35 cellular contexts compared by ENCODE assay signal in genomic region chr15:74676801-74677200, GRCh38. TPM values are rescaled to one million over a fixed set of nuclear protein-coding genes. Genes with fewer than 3 reads are reported as not detected.
A peak's percentile ranks its signal among the peaks of the same experiment; 100 is the strongest.
DNase-seq lines count a peak whose midpoint lies in the region; ATAC-seq, FAIRE-seq and TF ChIP-seq lines count a peak whose summit lies in the region.
"Had no signal": no experiment of that assay in that cellular context is flagged by ENCODE, and none has a peak within 500 bp of the region (broad histone marks: within the 10 kb centered on the region; RNA-seq: fewer than 3 reads in every experiment).

No MANE protein-coding gene starts in this region.

- no peak overlapping the region for H4K91ac ChIP-seq in trophoblast cell (ENCODE audit: low read depth, low read length)

- H3K36me3 ChIP-seq in HepG2 (replicated peaks in 1 of 2; ENCODE audit: control insufficient read depth in 1 of 2, insufficient read depth in 2 of 2, low read length in 2 of 2) (peaks cover 8 to 24% of the 10 kb centered on the region in 2 experiments), right lobe of liver (peaks cover 0 to 21% (median 4%) of the 10 kb centered on the region in 4 donors), K562 (ENCODE audit: control insufficient read depth, insufficient read depth, low read length) (peaks cover 20% of the 10 kb centered on the region), trophoblast cell (ENCODE audit: control insufficient read depth in 1 of 2, insufficient read depth in 2 of 2, low read length in 2 of 2) (peaks cover 3 to 7% of the 10 kb centered on the region in 2 experiments), sigmoid colon (peaks cover 0 to 28% (median 13%) of the 10 kb centered on the region in 4 donors)

- H2BK5ac ChIP-seq in trophoblast cell (ENCODE audit: low read depth, low read length, poor library complexity), result no peak overlapping the region

- H3K18ac ChIP-seq in trophoblast cell (ENCODE audit: low read length), result no peak overlapping the region

- TF ChIP-seq EP300 in HepG2 (IDR thresholded peaks at IDR 0.05; ENCODE audit: low read depth in 2 of 2, low read length in 2 of 2) (no peak), HepG2 (CRISPR knock-in tag; IDR thresholded peaks at IDR 0.05; ENCODE audit: borderline replicate concordance) (no peak), K562 (IDR thresholded peaks at IDR 0.05; ENCODE audit: low read length) (no peak), sigmoid colon (IDR thresholded peaks at IDR 0.05) (no peak)

- H3K27me3 ChIP-seq in HepG2 (ENCODE audit: control insufficient read depth in 1 of 2, insufficient read depth in 2 of 2, low read length in 2 of 2) (no peaks in the 10 kb centered on the region), right lobe of liver (no peaks in the 10 kb centered on the region), K562 (ENCODE audit: control insufficient read depth in 2 of 2, insufficient read depth in 2 of 2, low read length in 2 of 2) (no peaks in the 10 kb centered on the region), trophoblast cell (ENCODE audit: insufficient read depth, low read length) (no peaks in the 10 kb centered on the region), sigmoid colon (no peaks in the 10 kb centered on the region)
- H3K27me3 ChIP-seq: BE2C; BLaER1; BLaER1 treated with 17β-estradiol and CSF1 and Interleukin-3, amounts not matched to agents 10 nM and 100 nM had no signal

- no peaks in the 10 kb centered on the region for H3K79me1 ChIP-seq in trophoblast cell (ENCODE audit: low read length)

- FAIRE-seq in HepG2 (lab: Jason Lieb, UNC) (no peak), K562 (lab: Jason Lieb, UNC) (no peak)
- FAIRE-seq: A549, D721Med had no signal

- H4K12ac ChIP-seq in trophoblast cell (ENCODE audit: low read depth, low read length), result no peak overlapping the region

- TF ChIP-seq RAD21 in HepG2 (CRISPR knock-in tag; IDR thresholded peaks at IDR 0.05), result no peak
- no peak for TF ChIP-seq RAD21 in K562 (CRISPR knock-in tag; conservative IDR thresholded peaks at IDR 0.05 in 1 of 2, IDR thresholded peaks at IDR 0.05 in 1 of 2)

- H2BK120ac ChIP-seq in trophoblast cell (ENCODE audit: insufficient read depth, low read length, poor library complexity), result no peak overlapping the region

- no peak overlapping the region for H2AK5ac ChIP-seq in trophoblast cell (ENCODE audit: low read length)

- H3K9ac ChIP-seq in HepG2 (ENCODE audit: insufficient read depth, low read depth, low read length) (no peak overlapping the region), K562 (ENCODE audit: insufficient read depth in 1 of 2, low read depth in 2 of 2, low read length in 2 of 2) (no peak overlapping the region), trophoblast cell (ENCODE audit: low read length) (no peak overlapping the region)
- H3K9ac ChIP-seq: BLaER1; BLaER1 treated with 17β-estradiol and CSF1 and Interleukin-3, amounts not matched to agents 10 nM and 100 nM had no signal

- H3K4me1 ChIP-seq in HepG2 (ENCODE audit: insufficient read depth, low read length), result no peaks in the 10 kb centered on the region
- H3K4me1 ChIP-seq in right lobe of liver, result no peaks in the 10 kb centered on the region
- H3K4me1 ChIP-seq in K562 (replicated peaks in 1 of 2; ENCODE audit: control insufficient read depth in 2 of 2, insufficient read depth in 2 of 2, low read length in 2 of 2), result no peaks in the 10 kb centered on the region
- no peaks in the 10 kb centered on the region for H3K4me1 ChIP-seq in trophoblast cell (ENCODE audit: control insufficient read depth in 1 of 2, insufficient read depth in 2 of 2, low read length in 2 of 2)
- H3K4me1 ChIP-seq in sigmoid colon, result no peaks in the 10 kb centered on the region
- H3K4me1 ChIP-seq: A549, BE2C had no signal

- H3K4me2 ChIP-seq in HepG2 (ENCODE audit: low read depth, low read length) (no peak overlapping the region), K562 (ENCODE audit: insufficient read depth, low read length) (no peak overlapping the region), trophoblast cell (ENCODE audit: low read length) (no peak overlapping the region)
- H3K4me2 ChIP-seq: A549; BLaER1; BLaER1 treated with 17β-estradiol and CSF1 and Interleukin-3, amounts not matched to agents 10 nM and 100 nM had no signal

- H4K20me1 ChIP-seq in HepG2 (ENCODE audit: insufficient read depth, low read length) (no peaks in the 10 kb centered on the region), K562 (replicated peaks; ENCODE audit: control insufficient read depth, insufficient read depth, low read length) (no peaks in the 10 kb centered on the region; the same call in 1 of the 2 replicates)

- no peak for ATAC-seq in HepG2
- ATAC-seq in right lobe of liver, result no peak
- no peak for ATAC-seq in K562
- ATAC-seq: A549; CD8-positive, alpha-beta T cell had no signal

- no peak overlapping the region for H3K4ac ChIP-seq in trophoblast cell (ENCODE audit: low read depth, low read length)

- H3K23ac ChIP-seq in trophoblast cell (ENCODE audit: low read length), result no peak overlapping the region

- H3K9me1 ChIP-seq in K562 (ENCODE audit: control insufficient read depth, insufficient read depth, low read length), result no peaks in the 10 kb centered on the region

- no peak for TF ChIP-seq POLR2A in HepG2 (IDR thresholded peaks at IDR 0.05; ENCODE audit: insufficient read depth in 1 of 2, low read depth in 2 of 2, low read length in 2 of 2)
- no peak for TF ChIP-seq POLR2A in right lobe of liver (IDR thresholded peaks at IDR 0.05)
- TF ChIP-seq POLR2A in K562 (conservative IDR thresholded peaks at IDR 0.05), result no peak
- no peak for TF ChIP-seq POLR2A in sigmoid colon (IDR thresholded peaks at IDR 0.05)

- POLR2A ChIA-PET in HepG2 (lab: Yijun Ruan, JAX) (no interaction called here), K562 (lab: Yijun Ruan, JAX) (no interaction called here)

- H3K79me2 ChIP-seq in HepG2 (ENCODE audit: insufficient read depth, low read length) (peaks cover 39% of the 10 kb centered on the region), K562 (ENCODE audit: control insufficient read depth, insufficient read depth, low read length) (peaks cover 11% of the 10 kb centered on the region), trophoblast cell (ENCODE audit: control insufficient read depth, insufficient read depth, low read length, poor library complexity) (no peaks in the 10 kb centered on the region)

- BruUV-seq in HepG2 (replicated peaks; lab: Mats Ljungman, UMichigan) (no TSS peak), K562 (replicated peaks; lab: Mats Ljungman, UMichigan) (no TSS peak)

- no peak overlapping the region for H3K14ac ChIP-seq in trophoblast cell (ENCODE audit: low read length)

- H3K27ac ChIP-seq in HepG2 (ENCODE audit: extremely low read length, insufficient read depth, low read length), result no peak overlapping the region
- H3K27ac ChIP-seq in right lobe of liver, result no peak overlapping the region
- no peak overlapping the region for H3K27ac ChIP-seq in K562 (ENCODE audit: extremely low read depth, low read depth, low read length)
- no peak overlapping the region for H3K27ac ChIP-seq in trophoblast cell (ENCODE audit: low read depth, low read length)
- H3K27ac ChIP-seq in sigmoid colon, result no peak overlapping the region
- H3K27ac ChIP-seq: 22Rv1; A549; BLaER1; BLaER1 treated with 17β-estradiol and CSF1 and Interleukin-3, amounts not matched to agents 10 nM and 100 nM; C4-2B had no signal

- no peak for DNase-seq in HepG2 (ENCODE audit: low spot score)
- no peak for DNase-seq in right lobe of liver
- no peak for DNase-seq in K562 (ENCODE audit: extremely low read depth in 1 of 4, low spot score in 3 of 4)
- peak; percentile 41 to 77 for DNase-seq in trophoblast cell
- DNase-seq in sigmoid colon, result no peak
- no peak for DNase-seq in KBM-7
- DNase-seq: 8988T; ACHN; AML-193; BE2C; C1 segment of cervical spinal cord; Caco-2; Calu3; CD4-positive, alpha-beta memory T cell; CD4-positive, alpha-beta T cell; CD4-positive, CD25-positive, alpha-beta regulatory T cell; CD8-positive, alpha-beta memory T cell; CD8-positive, alpha-beta T cell; COR-L47; DMS 273 treated with DMSO at 0.1 percent for 48 hours; DMS153; DMS53; DMS79; DMS79 treated with DMSO at 0.1 percent for 48 hours; DND-41; EL had no signal

- no peak overlapping the region for H4K8ac ChIP-seq in trophoblast cell (ENCODE audit: low read depth, low read length)

- CTCF ChIA-PET in HepG2 (lab: Yijun Ruan, JAX; ENCODE audit: low intra/inter-chr PET ratio, low total read pairs), result no interaction called here
- CTCF ChIA-PET in K562 (lab: Yijun Ruan, JAX; ENCODE audit: low intra/inter-chr PET ratio), result no interaction called here

- no peak for TF ChIP-seq CTCF in HepG2 (CRISPR knock-in tag; IDR thresholded peaks at IDR 0.05)
- TF ChIP-seq CTCF in right lobe of liver (IDR thresholded peaks at IDR 0.05), result no peak
- TF ChIP-seq CTCF in K562 (IDR thresholded peaks at IDR 0.05 in 2 of 3, conservative IDR thresholded peaks at IDR 0.05 in 1 of 3; ENCODE audit: insufficient read depth in 2 of 3, low read depth in 1 of 3, low read length in 3 of 3), result no peak
- no peak for TF ChIP-seq CTCF in sigmoid colon (IDR thresholded peaks at IDR 0.05)

- intact Hi-C loops in HepG2 (cut with micrococcal nuclease; ENCODE audit: unreplicated experiment) (no loop called here), right lobe of liver (cut with DNase I) (no loop called here), K562 (cut with micrococcal nuclease) (no loop called here), sigmoid colon (cut with DNase I) (no loop called here)

- WGBS in HepG2 (ENCODE audit: low lambda C conversion rate), result 99% methylated on average over 7 of the region's 7 CpGs
- 96% methylated on average over 7 of the region's 7 CpGs for WGBS in right lobe of liver (ENCODE audit: insufficient coverage, low coverage, low lambda C conversion rate, missing lambda C conversion rate)
- WGBS in K562 (ENCODE audit: insufficient coverage, low coverage, missing lambda C conversion rate), result 64% methylated on average over 4 of the region's 7 CpGs
- no CpG with 5 or more reads among the region's 7 CpGs for WGBS in trophoblast cell (ENCODE audit: extremely low coverage, insufficient coverage, insufficient read length)
- 92 to 93% methylated on average over 7 of the region's 7 CpGs for WGBS in sigmoid colon, 2 donors

- no peak overlapping the region for H3K4me3 ChIP-seq in HepG2 (replicated peaks in 1 of 3; ENCODE audit: insufficient read depth in 1 of 3, low read depth in 2 of 3, low read length in 3 of 3)
- no peak overlapping the region for H3K4me3 ChIP-seq in right lobe of liver
- no peak overlapping the region for H3K4me3 ChIP-seq in K562
- H3K4me3 ChIP-seq in trophoblast cell (ENCODE audit: low read depth, low read length), result no peak overlapping the region
- H3K4me3 ChIP-seq in sigmoid colon, result no peak overlapping the region
- H3K4me3 ChIP-seq: A549; BLaER1; BLaER1 treated with 17β-estradiol and CSF1 and Interleukin-3, amounts not matched to agents 10 nM and 100 nM had no signal

- H3K9me3 ChIP-seq in HepG2 (ENCODE audit: low read length) (no peaks in the 10 kb centered on the region), right lobe of liver (no peaks in the 10 kb centered on the region), K562 (replicated peaks; ENCODE audit: control insufficient read depth, insufficient read depth, low read depth, low read length) (no peaks in the 10 kb centered on the region), trophoblast cell (ENCODE audit: insufficient read depth, low read depth, low read length) (no peaks in the 10 kb centered on the region), sigmoid colon (no peaks in the 10 kb centered on the region)
- H3K9me3 ChIP-seq: A549; BE2C; BLaER1; BLaER1 treated with 17β-estradiol and CSF1 and Interleukin-3, amounts not matched to agents 10 nM and 100 nM; Caco-2 had no signal

- H2BK12ac ChIP-seq in trophoblast cell (ENCODE audit: low read length), result no peak overlapping the region

- in situ Hi-C loops in HepG2 (cut with HindIII; ENCODE audit: extremely low pct_ligation_motif_present, low pct_unique_long_range_greater_than_20kb), result no loop called here
- in situ Hi-C loops in K562 (cut with MboI), result no loop called here
- in situ Hi-C loops in KBM-7 (cut with MboI; ENCODE audit: low pct_unique_long_range_greater_than_20kb, low sequenced_read_pairs), result no loop called here

- H2AFZ ChIP-seq in HepG2 (ENCODE audit: low read length), result no peak overlapping the region
- no peak overlapping the region for H2AFZ ChIP-seq in K562 (ENCODE audit: low read depth, low read length)
- no peak overlapping the region for H2AFZ ChIP-seq in trophoblast cell (ENCODE audit: insufficient read depth, low read length, poor library complexity)

RNA-seq across cellular contexts. Expression of gene EDC3, which starts 19.0 kb away (rescaled TPM):
- total RNA-seq in HepG2 (2016; rRNA removed; fragmentation: Illumina TruSeq; extraction: Trizol) (17.4 and 24.3 TPM in 2 replicates), right lobe of liver (10 to 100 TPM; 10.9 to 16.2 (median 11.8) TPM), K562 (2014; rRNA removed) (12.9 and 14.6 TPM in 2 replicates), K562 (2014; rRNA removed; fragmentation: Illumina TruSeq; extraction: Trizol) (11.2 and 11.7 TPM in 2 replicates), K562 (2015; rRNA removed; fragmentation: Illumina TruSeq; extraction: Trizol) (12.2 and 13.3 TPM in 2 replicates), K562 (2021) (42.1 and 47.3 TPM in 2 replicates), sigmoid colon (10 to 100 TPM; 11.7 to 20.2 (median 17.7) TPM)
- total RNA-seq in HepG2 (2016; cell fraction: cytosol; rRNA removed; fragmentation: Illumina TruSeq; extraction: Trizol; ENCODE audit: low read depth), result 24.4 and 37.5 TPM in 2 replicates
- 16.8 and 20.8 TPM in 2 replicates for total RNA-seq in HepG2 (2016; cell fraction: insoluble cytoplasmic fraction; rRNA removed; fragmentation: Illumina TruSeq; extraction: Trizol)
- 12.3 and 12.5 TPM in 2 replicates for total RNA-seq in HepG2 (2016; cell fraction: membrane; rRNA removed; fragmentation: Illumina TruSeq; extraction: Trizol)
- 25.1 and 27.9 TPM in 2 replicates for total RNA-seq in HepG2 (2016; cell fraction: nucleus; rRNA removed; fragmentation: Illumina TruSeq; extraction: Trizol)
- polyA plus RNA-seq in HepG2 (2011; rRNA removed) (32.0 and 40.9 TPM in 2 replicates), K562 (2011; rRNA removed) (60.7 and 63.9 TPM in 2 replicates), K562 (2014; fragmentation: Illumina TruSeq; extraction: Trizol) (48.9 and 51.2 TPM in 2 replicates), K562 (2014; fragmentation: Nextera tagmentation; extraction: Ambion mirVana) (10 to 100 TPM; 19.2 to 32.8 TPM), K562 (2014; rRNA removed) (30.7 and 33.6 TPM in 2 replicates), sigmoid colon (10 to 100 TPM; 11.6 to 22.0 (median 12.0) TPM)
- polyA plus RNA-seq in HepG2 (2011; cell fraction: cytosol; rRNA removed), result 24.9 and 25.8 TPM in 2 replicates
- polyA plus RNA-seq in HepG2 (2011; cell fraction: nucleus; rRNA removed), result 48.2 and 53.0 TPM in 2 replicates
- 21.6 and 24.3 TPM in 2 replicates for polyA plus RNA-seq in HepG2 (2012)
- 2.8 TPM in 2 replicates for polyA plus RNA-seq in HepG2 (2016; cell fraction: cytosol; fragmentation: Illumina TruSeq; extraction: Trizol; ENCODE audit: low read depth)
- polyA plus RNA-seq in HepG2 (2016; cell fraction: insoluble cytoplasmic fraction; fragmentation: Illumina TruSeq; extraction: Trizol; ENCODE audit: low read depth), result 33.6 and 38.5 TPM in 2 replicates
- 5.3 and 6.3 TPM in 2 replicates for polyA plus RNA-seq in HepG2 (2016; cell fraction: membrane; fragmentation: Illumina TruSeq; extraction: Trizol; ENCODE audit: low read depth)
- polyA plus RNA-seq in HepG2 (2016; cell fraction: nucleus; fragmentation: Illumina TruSeq; extraction: Trizol; ENCODE audit: insufficient read depth, low read depth), result 42.7 and 44.8 TPM in 2 replicates
- polyA minus RNA-seq in HepG2 (2011; rRNA and poly(A)+ RNA removed; ENCODE audit: low replicate concordance), result 107 and 153 TPM in 2 replicates
- polyA minus RNA-seq in HepG2 (2011; cell fraction: cytosol; rRNA and poly(A)+ RNA removed), result 20.9 and 36.0 TPM in 2 replicates
- 46.6 and 50.0 TPM in 2 replicates for polyA minus RNA-seq in HepG2 (2011; cell fraction: nucleus; rRNA and poly(A)+ RNA removed)
- total RNA-seq in K562 (2011; cell fraction: chromatin; rRNA removed; ENCODE audit: low replicate concordance), result 79.9 and 119 TPM in 2 replicates
- total RNA-seq in K562 (2011; cell fraction: nucleolus; rRNA removed), result 55.1 and 57.4 TPM in 2 replicates
- total RNA-seq in K562 (2011; cell fraction: nucleoplasm; rRNA removed), result 62.0 and 78.9 TPM in 2 replicates
- polyA plus RNA-seq in K562 (2011; cell fraction: cytosol; rRNA removed), result 51.0 and 54.6 TPM in 2 replicates
- polyA plus RNA-seq in K562 (2011; cell fraction: nucleus; rRNA removed), result 63.5 and 76.1 TPM in 2 replicates
- 35.4 and 47.4 TPM in 2 replicates for polyA plus RNA-seq in K562 (2012)
- 76.4 and 82.3 TPM in 2 replicates for polyA minus RNA-seq in K562 (2011; rRNA and poly(A)+ RNA removed)
- 37.0 and 45.4 TPM in 2 replicates for polyA minus RNA-seq in K562 (2011; cell fraction: cytosol; rRNA and poly(A)+ RNA removed)
- polyA minus RNA-seq in K562 (2011; cell fraction: nucleus; rRNA and poly(A)+ RNA removed), result 26.1 and 37.9 TPM in 2 replicates
- polyA plus RNA-seq in trophoblast cell (2013), result 26.6 and 29.8 TPM in 2 replicates

RNA-seq across cellular contexts. Expression of gene CYP1A1, which starts 48.5 kb away (rescaled TPM):
- total RNA-seq in HepG2 (2016; rRNA removed; fragmentation: Illumina TruSeq; extraction: Trizol), result 4.1 and 7.9 TPM in 2 replicates
- total RNA-seq in HepG2 (2016; cell fraction: cytosol; rRNA removed; fragmentation: Illumina TruSeq; extraction: Trizol; ENCODE audit: low read depth), result 1.3 and 1.7 TPM in 2 replicates
- total RNA-seq in HepG2 (2016; cell fraction: insoluble cytoplasmic fraction; rRNA removed; fragmentation: Illumina TruSeq; extraction: Trizol), result 3.5 and 7.6 TPM in 2 replicates
- total RNA-seq in HepG2 (2016; cell fraction: membrane; rRNA removed; fragmentation: Illumina TruSeq; extraction: Trizol), result 3.3 and 3.8 TPM in 2 replicates
- total RNA-seq in HepG2 (2016; cell fraction: nucleus; rRNA removed; fragmentation: Illumina TruSeq; extraction: Trizol), result 8.5 and 8.7 TPM in 2 replicates
- 8.0 and 11.0 TPM in 2 replicates for polyA plus RNA-seq in HepG2 (2011; rRNA removed)
- 7.0 and 10.8 TPM in 2 replicates for polyA plus RNA-seq in HepG2 (2011; cell fraction: cytosol; rRNA removed)
- 8.4 and 11.9 TPM in 2 replicates for polyA plus RNA-seq in HepG2 (2011; cell fraction: nucleus; rRNA removed)
- polyA plus RNA-seq in HepG2 (2012), result 7.0 and 9.5 TPM in 2 replicates
- polyA plus RNA-seq in HepG2 (2016; cell fraction: cytosol; fragmentation: Illumina TruSeq; extraction: Trizol; ENCODE audit: low read depth), result 1.2 TPM in 2 replicates
- polyA plus RNA-seq in HepG2 (2016; cell fraction: insoluble cytoplasmic fraction; fragmentation: Illumina TruSeq; extraction: Trizol; ENCODE audit: low read depth), result 3.4 and 3.6 TPM in 2 replicates
- polyA plus RNA-seq in HepG2 (2016; cell fraction: membrane; fragmentation: Illumina TruSeq; extraction: Trizol; ENCODE audit: low read depth), result 1.9 and 2.1 TPM in 2 replicates
- 13.4 and 14.2 TPM in 2 replicates for polyA plus RNA-seq in HepG2 (2016; cell fraction: nucleus; fragmentation: Illumina TruSeq; extraction: Trizol; ENCODE audit: insufficient read depth, low read depth)
- 2.4 and 6.8 TPM in 2 replicates for polyA minus RNA-seq in HepG2 (2011; rRNA and poly(A)+ RNA removed; ENCODE audit: low replicate concordance)
- 2.5 and 7.8 TPM in 2 replicates for polyA minus RNA-seq in HepG2 (2011; cell fraction: cytosol; rRNA and poly(A)+ RNA removed)
- 1.9 and 5.3 TPM in 2 replicates for polyA minus RNA-seq in HepG2 (2011; cell fraction: nucleus; rRNA and poly(A)+ RNA removed)
- 10 to 100 TPM in 1 of 6 experiments, 1 to 10 TPM in 4, under 1 TPM in 1; 0.31 to 12.5 (median 2.9) TPM for total RNA-seq in right lobe of liver
- total RNA-seq in K562 (2011; cell fraction: chromatin; rRNA removed; ENCODE audit: low replicate concordance), result 0.32 TPM in 1 of 2 replicates, not detected in the other
- total RNA-seq in K562 (2011; cell fraction: nucleolus; rRNA removed), result not detected in 2 replicates
- not detected in 2 replicates for total RNA-seq in K562 (2011; cell fraction: nucleoplasm; rRNA removed)
- 0.05 TPM in 1 of 2 replicates, not detected in the other for total RNA-seq in K562 (2014; rRNA removed)
- 0.04 and 0.06 TPM in 2 replicates for total RNA-seq in K562 (2014; rRNA removed; fragmentation: Illumina TruSeq; extraction: Trizol)
- not detected in 2 replicates for total RNA-seq in K562 (2015; rRNA removed; fragmentation: Illumina TruSeq; extraction: Trizol)
- 0.07 TPM in 1 of 2 replicates, not detected in the other for total RNA-seq in K562 (2021)
- polyA plus RNA-seq in K562 (2011; rRNA removed), result 0.06 TPM in 1 of 2 replicates, not detected in the other
- polyA plus RNA-seq in K562 (2011; cell fraction: cytosol; rRNA removed), result 0.03 and 0.09 TPM in 2 replicates
- 0.10 and 0.11 TPM in 2 replicates for polyA plus RNA-seq in K562 (2011; cell fraction: nucleus; rRNA removed)
- polyA plus RNA-seq in K562 (2012), result 0.12 TPM in 1 of 2 replicates, not detected in the other
- 0.13 TPM in 1 of 2 replicates, not detected in the other for polyA plus RNA-seq in K562 (2014; fragmentation: Illumina TruSeq; extraction: Trizol)
- not detected for polyA plus RNA-seq in K562 (2014; fragmentation: Nextera tagmentation; extraction: Ambion mirVana)
- 1.4 TPM in 1 of 2 replicates, not detected in the other for polyA plus RNA-seq in K562 (2014; rRNA removed)
- polyA minus RNA-seq in K562 (2011; rRNA and poly(A)+ RNA removed), result not detected in 2 replicates
- not detected in 2 replicates for polyA minus RNA-seq in K562 (2011; cell fraction: cytosol; rRNA and poly(A)+ RNA removed)
- polyA minus RNA-seq in K562 (2011; cell fraction: nucleus; rRNA and poly(A)+ RNA removed), result 0.11 TPM in 1 of 2 replicates, not detected in the other
- 1.1 TPM in 2 replicates for polyA plus RNA-seq in trophoblast cell (2013)
- total RNA-seq in sigmoid colon, result 1 to 10 TPM in 1 of 4 donors, under 1 TPM in 2, not detected in 1; 0.36 to 4.7 (median 0.49) TPM
- polyA plus RNA-seq in sigmoid colon, result under 1 TPM in 2 of 3 donors, not detected in 1; 0.09 to 0.92 TPM
- total RNA-seq: B cell; CD4-positive, alpha-beta T cell; CD4-positive, CD25-positive, alpha-beta regulatory T cell; CD8-positive, alpha-beta T cell had no signal
- polyA plus RNA-seq: BJ; CD14-positive monocyte; CD4-positive, alpha-beta memory T cell; CD4-positive, CD25-positive, alpha-beta regulatory T cell had no signal

Comparison
In these comparisons a context has a peak if more than half of its experiments do, and no peak if none do; other contexts are left out.
1. DNase-seq: peak in trophoblast cell (2 of 2); none in HepG2 (single experiment), right lobe of liver (0 of 3), K562 (0 of 4), sigmoid colon (single experiment) and KBM-7 (single experiment).